In the genomic region with DNA sequence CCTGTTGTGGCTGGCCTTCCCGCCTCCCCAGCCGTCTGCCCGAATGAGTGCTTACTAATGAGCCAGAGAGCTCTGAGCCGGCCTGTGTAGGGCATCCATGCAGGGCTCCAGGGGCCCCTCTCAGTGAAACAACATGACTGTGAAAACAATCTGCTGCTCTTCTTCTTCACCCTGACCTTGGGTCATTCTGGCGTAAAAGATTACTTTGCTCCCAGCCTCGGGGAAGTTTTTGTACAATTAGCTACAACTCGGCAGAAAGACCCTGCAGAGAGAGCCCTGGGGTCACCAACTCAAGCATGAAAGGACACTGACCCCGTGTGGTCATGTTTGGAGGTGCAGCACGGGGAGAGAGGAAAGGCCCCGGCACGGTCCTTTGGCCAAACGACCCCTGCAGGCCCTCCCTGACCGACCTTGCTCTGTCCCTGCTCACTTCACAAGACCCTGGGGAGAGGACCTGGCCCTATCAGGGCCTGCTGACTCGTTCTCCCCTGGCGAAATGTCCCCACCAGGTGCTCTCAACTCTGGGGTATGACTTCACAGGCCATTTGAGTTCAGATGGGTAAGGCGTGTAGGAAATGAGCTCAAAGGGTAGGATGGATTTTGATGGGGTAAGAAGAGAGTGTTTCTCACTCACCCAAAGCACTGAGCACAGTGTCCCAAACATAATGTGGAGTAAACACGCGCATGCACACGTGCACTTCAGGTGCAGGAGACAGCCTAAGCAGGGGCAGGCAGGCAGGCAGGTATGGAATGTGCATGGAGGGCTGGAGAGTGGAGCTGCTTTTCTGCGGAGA, we compare ENCODE assay signal across 8 cellular contexts. TPM values are rescaled to one million over a fixed set of nuclear protein-coding genes. Genes with fewer than 3 reads are reported as not detected.
DNase-seq lines count a peak whose midpoint lies in the region; ATAC-seq and TF ChIP-seq lines count a peak whose summit lies in the region.

No MANE protein-coding gene starts in this region.

- no peaks in the 10 kb centered on the region for H3F3A ChIP-seq in SK-N-SH (replicated peaks; ENCODE audit: insufficient read depth)

- ATAC-seq in GM21576 (IDR thresholded peaks at IDR 0.05; ENCODE audit: unreplicated experiment) (peak; percentile 92), left ventricle myocardium superior (peak; percentile 90), psoas muscle (peak; percentile 78 to 95 (median 84))
- ATAC-seq in activated naive CD4-positive, alpha-beta T cell treated with anti-CD3 and anti-CD28 coated beads, Interleukin-2, amount 50 U/mL, for 72 hours = peak; percentile 79 to 91

- no peaks in the 10 kb centered on the region for H3K79me2 ChIP-seq in SK-N-SH (ENCODE audit: insufficient read depth)

- CTCF ChIA-PET in SK-N-SH (lab: Yijun Ruan, JAX) = interaction anchor here (0.5 to 5.4 kb wide), 102 partner anchors 8 to 1283 kb away, joined by 3 to 128 read pairs (median 4); a partner anchor contains a TSS

- H3K4me1 ChIP-seq in SK-N-SH (ENCODE audit: control insufficient read depth in 1 of 2, insufficient read depth in 2 of 2, low read depth in 1 of 2, low read length in 1 of 2) = peaks cover 0 to 2% of the 10 kb centered on the region in 2 experiments; a peak in 1 of 4 replicates
- H3K4me1 ChIP-seq in psoas muscle = no peaks in the 10 kb centered on the region
- no peaks in the 10 kb centered on the region for H3K4me1 ChIP-seq in uterus

- H3K9me3 Mint-ChIP-seq in activated naive CD4-positive, alpha-beta T cell treated with anti-CD3 and anti-CD28 coated beads, Interleukin-2, amount 50 U/mL, for 72 hours = no peaks in the 10 kb centered on the region

- intact Hi-C loops in left ventricle myocardium superior (cut with micrococcal nuclease) = loop anchor here (5.0 to 10.0 kb wide), 3 partner anchors 188 to 468 kb away; no protein-coding TSS in a partner anchor
- intact Hi-C loops in psoas muscle (cut with DNase I) = loop anchor here (2.0 to 10.0 kb wide), 5 partner anchors 138 to 465 kb away; no protein-coding TSS in a partner anchor
- intact Hi-C loops in uterus (cut with DNase I; ENCODE audit: low total_unique reads) = loop anchor here (5.0 to 10.0 kb wide), 2 partner anchors 188 to 230 kb away; no protein-coding TSS in a partner anchor

- H3K9me3 ChIP-seq in SK-N-SH (no peaks in the 10 kb centered on the region), psoas muscle (no peaks in the 10 kb centered on the region), uterus (no peaks in the 10 kb centered on the region)

- H3K4me3 ChIP-seq in SK-N-SH (ENCODE audit: low read depth in 2 of 2, low read length in 1 of 2) (peak overlapping the region in 1 of 2 experiments; percentile 39; a peak in 1 of 4 replicates), psoas muscle (no peak overlapping the region), uterus (no peak overlapping the region)

- peak; percentile 95 for TF ChIP-seq RAD21 in SK-N-SH (IDR thresholded peaks at IDR 0.05; ENCODE audit: low read length)

- H3K9me2 ChIP-seq in SK-N-SH = no peaks in the 10 kb centered on the region

- H3K36me3 Mint-ChIP-seq in activated naive CD4-positive, alpha-beta T cell treated with anti-CD3 and anti-CD28 coated beads, Interleukin-2, amount 50 U/mL, for 72 hours = no peaks in the 10 kb centered on the region

- no peak for TF ChIP-seq POLR2A in uterus (IDR thresholded peaks at IDR 0.05)

- H2AFZ ChIP-seq in SK-N-SH (ENCODE audit: low read depth) = peak overlapping the region; percentile 90

- no peak overlapping the region for H3K4me2 ChIP-seq in SK-N-SH

- no peaks in the 10 kb centered on the region for H3K36me3 ChIP-seq in SK-N-SH (replicated peaks in 1 of 2; ENCODE audit: control insufficient read depth in 1 of 2, insufficient read depth in 2 of 2, low read length in 1 of 2)
- H3K36me3 ChIP-seq in psoas muscle (ENCODE audit: insufficient read depth in 1 of 2, low read depth in 1 of 2) = no peaks in the 10 kb centered on the region
- no peaks in the 10 kb centered on the region for H3K36me3 ChIP-seq in uterus

- no peaks in the 10 kb centered on the region for H3K27me3 ChIP-seq in SK-N-SH (ENCODE audit: insufficient read depth)
- H3K27me3 ChIP-seq in psoas muscle (ENCODE audit: insufficient read depth in 3 of 3, low read length in 2 of 3) = no peaks in the 10 kb centered on the region
- no peaks in the 10 kb centered on the region for H3K27me3 ChIP-seq in uterus

- POLR2A ChIA-PET in SK-N-SH (lab: Yijun Ruan, JAX) = interaction anchor here (0.5 to 1.2 kb wide), 2 partner anchors 30 to 460 kb away, joined by 3 to 6 read pairs; no protein-coding TSS in a partner anchor

- DNase-seq in DMS79 (lab: John Stamatoyannopoulos, UW) (peak; percentile 11), LHCN-M2 (ENCODE audit: low read depth) (peak; percentile 68), SK-N-SH (peak; percentile 79), left ventricle myocardium superior (peak; percentile 86), psoas muscle (peak; percentile 74 to 84), uterus (peak; percentile 81 to 83)
- peak; percentile 61 to 79 for DNase-seq in activated naive CD4-positive, alpha-beta T cell treated with anti-CD3 and anti-CD28 coated beads, Interleukin-2, amount 50 U/mL, for 72 hours (ENCODE audit: low spot score in 2 of 2)

- no peak overlapping the region for H3K9ac ChIP-seq in SK-N-SH

- peak overlapping the region in 1 of 2 donors; percentile 56 for H3K27ac Mint-ChIP-seq in activated naive CD4-positive, alpha-beta T cell treated with anti-CD3 and anti-CD28 coated beads, Interleukin-2, amount 50 U/mL, for 72 hours

- no peak for TF ChIP-seq EP300 in SK-N-SH (IDR thresholded peaks at IDR 0.05; ENCODE audit: borderline replicate concordance in 1 of 2, low read depth in 1 of 2, low read length in 1 of 2)

- TF ChIP-seq CTCF in SK-N-SH (IDR thresholded peaks at IDR 0.05) (peak; percentile 96), psoas muscle (IDR thresholded peaks at IDR 0.05) (peak; percentile 98), uterus (IDR thresholded peaks at IDR 0.05) (peak; percentile 92 to 99 (median 97))

- H4K20me1 ChIP-seq in SK-N-SH (ENCODE audit: insufficient read depth) = no peaks in the 10 kb centered on the region

- 30% methylated on average over 16 of the region's 20 CpGs for WGBS in SK-N-SH (ENCODE audit: low lambda C conversion rate)
- WGBS in psoas muscle, 3 donors = 23 to 29% (median 25%) methylated on average over 19 to 20 of the region's 20 CpGs

- H3K27ac ChIP-seq in SK-N-SH (ENCODE audit: low read depth in 2 of 2, low read length in 1 of 2) (no peak overlapping the region), psoas muscle (no peak overlapping the region), uterus (peak overlapping the region in 1 of 2 donors; percentile 6)

TF ChIP-seq in SK-N-SH, 30 proteins besides CTCF, POLR2A, EP300 and RAD21:
- 0 out of 2 replicates have a peak, but pooled peaks have one; percentile 36 for TF ChIP-seq MXI1 (IDR thresholded peaks at IDR 0.05; ENCODE audit: low read depth, low read length)
- TF ChIP-seq SMC3 (IDR thresholded peaks at IDR 0.05; ENCODE audit: low read depth, low read length) = peak; percentile 95
- TF ChIP-seq TAF1 (IDR thresholded peaks at IDR 0.05; ENCODE audit: borderline replicate concordance, low read depth, low read length) = no peak

RNA-seq across cellular contexts. Expression of a gene that starts 22.9 kb away (rescaled TPM):
- total RNA-seq in LHCN-M2 (2014; rRNA removed) = 34.8 and 37.0 TPM in 2 replicates
- 13.7 TPM for polyA plus RNA-seq in LHCN-M2 (2012)
- 14.9 and 17.5 TPM in 2 replicates for polyA plus RNA-seq in SK-N-SH (2012; rRNA removed)
- 19.2 and 20.8 TPM in 2 replicates for polyA plus RNA-seq in SK-N-SH (2012; cell fraction: cytosol; rRNA removed)
- polyA plus RNA-seq in SK-N-SH (2012; cell fraction: nucleus; rRNA removed) = 6.8 and 10.6 TPM in 2 replicates
- 10 to 100 TPM; 27.7 to 38.8 TPM for total RNA-seq in activated naive CD4-positive, alpha-beta T cell treated with anti-CD3 and anti-CD28 coated beads, Interleukin-2, amount 50 U/mL, for 72 hours
- total RNA-seq in left ventricle myocardium superior = 54.5 TPM
- 10 to 100 TPM; 33.4 to 55.2 (median 43.3) TPM for total RNA-seq in psoas muscle
- polyA plus RNA-seq in psoas muscle = 10 to 100 TPM; 22.5 to 52.6 (median 48.8) TPM
- 10 to 100 TPM; 12.8 to 70.1 (median 36.7) TPM for total RNA-seq in uterus

Comparison
In these comparisons a context has a peak if more than half of its experiments do, and no peak if none do; other contexts are left out.
1. DNase-seq: peak in every context shown above with its lines; median percentile 86 in left ventricle myocardium superior; 82 in uterus; 79 in SK-N-SH; 79 in psoas muscle; 70 in activated naive CD4-positive, alpha-beta T cell treated with anti-CD3 and anti-CD28 coated beads, Interleukin-2, amount 50 U/mL, for 72 hours; 68 in LHCN-M2; 11 in DMS79.